ENCODE assay signal across 25 cellular contexts in the genomic region with DNA sequence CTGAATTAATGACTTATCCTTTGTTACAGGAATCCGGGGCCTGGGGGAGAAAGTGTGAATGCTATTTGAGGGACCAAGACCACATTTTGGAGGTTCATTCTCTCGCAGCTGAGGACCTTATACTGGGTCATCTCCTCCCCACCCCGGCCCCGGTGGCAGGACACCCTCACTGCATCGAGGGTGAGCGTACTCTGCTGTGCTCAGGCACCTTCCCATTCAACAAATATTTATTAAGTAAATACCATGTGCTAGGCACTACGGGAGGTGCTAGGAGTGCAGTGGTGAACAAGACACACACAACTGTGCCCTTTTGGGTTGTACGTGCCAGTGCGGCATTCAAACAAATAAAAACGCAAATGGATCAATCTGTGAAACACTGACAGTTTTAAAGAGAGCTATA. TPM values are rescaled to one million over a fixed set of nuclear protein-coding genes. Genes with fewer than 3 reads are reported as not detected.
"Had no signal": no experiment of that assay in that cellular context is flagged by ENCODE, and none has a peak within 500 bp of the region (broad histone marks: within the 10 kb centered on the region; RNA-seq: fewer than 3 reads in every experiment).

No MANE protein-coding gene starts in this region.

- H3K27me3 Mint-ChIP-seq: naive B cell; stimulated activated naive B cell treated with anti-CD40 and anti-IgM and Interleukin-4, amounts not matched to agents 10 μg/mL and 1 μg/mL and 100 μg/mL, for 72 hours; stimulated activated naive CD8-positive, alpha-beta T cell treated with anti-CD3 and anti-CD28 coated beads, Interleukin-15, amount 100 ng/mL, for 72 hours had no signal

- H3K36me3 Mint-ChIP-seq: naive B cell; stimulated activated naive B cell treated with anti-CD40 and anti-IgM and Interleukin-4, amounts not matched to agents 10 μg/mL and 1 μg/mL and 100 μg/mL, for 72 hours had no signal

- DNase-seq: colonic mucosa; dermis blood vessel endothelial cell; foreskin melanocyte; head of caudate nucleus; islet precursor cell; left lung; lower lobe of right lung; mesenchymal stem cell; midbrain; naive B cell; psoas muscle; retina; spleen; stimulated activated CD4-positive, alpha-beta T cell treated with anti-CD3 and anti-CD28 coated beads, Interleukin-15, amount 100 ng/mL, for 24 hours; stimulated activated CD4-positive, alpha-beta T cell treated with anti-CD3 and anti-CD28 coated beads, Interleukin-1b, Interleukin-23, amount 100 ng/mL, for 48 hours; stimulated activated CD4-positive, alpha-beta T cell treated with anti-CD3 and anti-CD28 coated beads, Interleukin-4, amount 100 ng/mL, for 4 hours; stimulated activated naive B cell treated with anti-CD40 and anti-IgM and Interleukin-4, amounts not matched to agents 10 μg/mL and 1 μg/mL and 100 μg/mL, for 72 hours; stimulated activated naive CD8-positive, alpha-beta T cell treated with anti-CD3 and anti-CD28 coated beads, Interleukin-15, amount 100 ng/mL, for 72 hours; substantia nigra; transverse colon had no signal

- H3K4me3 Mint-ChIP-seq: naive B cell; nephron; stimulated activated naive B cell treated with anti-CD40 and anti-IgM and Interleukin-4, amounts not matched to agents 10 μg/mL and 1 μg/mL and 100 μg/mL, for 72 hours; stimulated activated naive CD8-positive, alpha-beta T cell treated with anti-CD3 and anti-CD28 coated beads, Interleukin-15, amount 100 ng/mL, for 72 hours had no signal

- H3K27ac Mint-ChIP-seq: naive B cell; nephron; stimulated activated naive B cell treated with anti-CD40 and anti-IgM and Interleukin-4, amounts not matched to agents 10 μg/mL and 1 μg/mL and 100 μg/mL, for 72 hours; stimulated activated naive CD8-positive, alpha-beta T cell treated with anti-CD3 and anti-CD28 coated beads, Interleukin-15, amount 100 ng/mL, for 72 hours had no signal

- H3K9me3 Mint-ChIP-seq: stimulated activated naive CD8-positive, alpha-beta T cell treated with anti-CD3 and anti-CD28 coated beads, Interleukin-15, amount 100 ng/mL, for 72 hours had no signal

- FAIRE-seq: endothelial cell of umbilical vein had no signal

- H3K36me3 ChIP-seq: colonic mucosa, left lung, lower lobe of right lung, spleen, thoracic aorta, transverse colon had no signal

- H3K79me2 ChIP-seq: hepatocyte had no signal

- H3K9me3 ChIP-seq: colonic mucosa, left lung, lower lobe of right lung, thoracic aorta, transverse colon had no signal

- H3K4me1 Mint-ChIP-seq: naive B cell; nephron; stimulated activated naive B cell treated with anti-CD40 and anti-IgM and Interleukin-4, amounts not matched to agents 10 μg/mL and 1 μg/mL and 100 μg/mL, for 72 hours; stimulated activated naive CD8-positive, alpha-beta T cell treated with anti-CD3 and anti-CD28 coated beads, Interleukin-15, amount 100 ng/mL, for 72 hours had no signal

- H2AFZ ChIP-seq: hepatocyte had no signal

- ATAC-seq: left lung; lower lobe of right lung; psoas muscle; sciatic nerve; stimulated activated naive B cell treated with anti-CD40 and anti-IgM and Interleukin-4, amounts not matched to agents 10 μg/mL and 1 μg/mL and 100 μg/mL, for 72 hours; stimulated activated naive CD8-positive, alpha-beta T cell treated with anti-CD3 and anti-CD28 coated beads, Interleukin-15, amount 100 ng/mL, for 72 hours had no signal

- H3K4me1 ChIP-seq: colonic mucosa, left lung, lower lobe of right lung, psoas muscle, spleen, transverse colon had no signal

- H3K4me2 ChIP-seq: hepatocyte had no signal

- H3K27me3 ChIP-seq: colonic mucosa, hepatocyte, left lung, transverse colon had no signal

- H3K27ac ChIP-seq: colonic mucosa, left lung, lower lobe of right lung, psoas muscle, spleen, thoracic aorta, transverse colon had no signal

- H3K4me3 ChIP-seq: colonic mucosa, hepatocyte, left lung, lower lobe of right lung, psoas muscle, spleen, thoracic aorta, transverse colon had no signal

RNA-seq across cellular contexts. Expression of a gene that starts 24.7 kb away (rescaled TPM):
- total RNA-seq: dermis blood vessel endothelial cell, endothelial cell of umbilical vein had no signal
- polyA plus RNA-seq: endothelial cell of umbilical vein had no signal
